In the genomic region with DNA sequence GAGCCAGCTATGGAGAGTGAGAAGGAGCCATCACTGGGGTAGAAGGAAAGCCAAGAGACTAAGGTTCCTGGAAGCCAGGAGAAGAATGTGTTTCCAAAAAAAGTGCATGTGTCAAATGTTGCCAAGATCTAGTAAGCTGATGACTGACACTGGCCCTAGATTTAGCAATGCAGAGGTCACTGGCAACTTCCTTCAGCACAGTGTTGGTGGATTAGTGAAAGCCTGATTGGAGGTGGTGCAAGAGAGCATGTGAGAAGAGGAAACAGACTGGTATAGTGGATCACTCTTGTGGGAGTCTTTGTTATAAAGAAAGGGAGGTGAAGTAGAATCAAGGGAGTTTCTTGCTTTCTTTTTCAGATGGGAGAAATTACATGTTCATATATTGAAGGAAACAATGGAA, we compare ENCODE assay signal across 22 cellular contexts. TPM values are rescaled to one million over a fixed set of nuclear protein-coding genes. Genes with fewer than 3 reads are reported as not detected.
"Had no signal": no experiment of that assay in that cellular context is flagged by ENCODE, and none has a peak within 500 bp of the region (broad histone marks: within the 10 kb centered on the region; RNA-seq: fewer than 3 reads in every experiment).

No MANE protein-coding gene starts in this region.

- H3K9me3 ChIP-seq: gastrocnemius medialis, neutrophil, testis had no signal

- H3K4me1 Mint-ChIP-seq: immature natural killer cell had no signal

- H3K4me3 ChIP-seq: gastrocnemius medialis, mucosa of descending colon, spleen, testis, tibial nerve had no signal

- H3K27ac ChIP-seq: gastrocnemius medialis, neutrophil, spleen, testis, tibial nerve had no signal

- DNase-seq: cortex of kidney; effector memory CD4-positive, alpha-beta T cell; gastrocnemius medialis; immature natural killer cell; left ventricle myocardium superior; mucosa of descending colon; naive thymus-derived CD8-positive, alpha-beta T cell; posterior cingulate gyrus; spleen; stimulated activated CD4-positive, alpha-beta T cell treated with anti-CD3 and anti-CD28 coated beads, Interleukin-15, amount 100 ng/mL, for 24 hours; stimulated activated CD4-positive, alpha-beta T cell treated with anti-CD3 and anti-CD28 coated beads, Interleukin-1b, Interleukin-23, amount 100 ng/mL, for 48 hours; stimulated activated CD4-positive, alpha-beta T cell treated with anti-CD3 and anti-CD28 coated beads, Interleukin-4, amount 100 ng/mL, for 4 hours; stimulated activated naive B cell treated with anti-CD40 and anti-IgM and Interleukin-4, amounts not matched to agents 10 μg/mL and 1 μg/mL and 100 μg/mL, for 72 hours; stimulated activated naive CD8-positive, alpha-beta T cell treated with anti-CD3 and anti-CD28 coated beads, Interleukin-15, amount 100 ng/mL, for 72 hours; testis had no signal

- H3K4me1 ChIP-seq: gastrocnemius medialis, spleen, testis, tibial nerve had no signal

- H3K4me3 Mint-ChIP-seq: immature natural killer cell; naive thymus-derived CD8-positive, alpha-beta T cell; stimulated activated naive B cell treated with anti-CD40 and anti-IgM and Interleukin-4, amounts not matched to agents 10 μg/mL and 1 μg/mL and 100 μg/mL, for 72 hours; stimulated activated naive CD8-positive, alpha-beta T cell treated with anti-CD3 and anti-CD28 coated beads, Interleukin-15, amount 100 ng/mL, for 72 hours had no signal

- H3K36me3 ChIP-seq: gastrocnemius medialis, neutrophil, spleen, tibial nerve had no signal

- H3K27ac Mint-ChIP-seq: immature natural killer cell; stimulated activated naive B cell treated with anti-CD40 and anti-IgM and Interleukin-4, amounts not matched to agents 10 μg/mL and 1 μg/mL and 100 μg/mL, for 72 hours; stimulated activated naive CD8-positive, alpha-beta T cell treated with anti-CD3 and anti-CD28 coated beads, Interleukin-15, amount 100 ng/mL, for 72 hours had no signal

- H3K27me3 ChIP-seq: testis, tibial nerve had no signal

RNA-seq across cellular contexts. Expression of gene CHGA, which starts 34.1 kb away (rescaled TPM):
- total RNA-seq: fibroblast of villous mesenchyme; left ventricle myocardium superior; naive thymus-derived CD8-positive, alpha-beta T cell; osteoblast; pulmonary artery endothelial cell; sciatic nerve; spleen; tibial nerve; ureter had no signal
